Comparison of ENCODE assay signal across 26 cellular contexts in the genomic region with DNA sequence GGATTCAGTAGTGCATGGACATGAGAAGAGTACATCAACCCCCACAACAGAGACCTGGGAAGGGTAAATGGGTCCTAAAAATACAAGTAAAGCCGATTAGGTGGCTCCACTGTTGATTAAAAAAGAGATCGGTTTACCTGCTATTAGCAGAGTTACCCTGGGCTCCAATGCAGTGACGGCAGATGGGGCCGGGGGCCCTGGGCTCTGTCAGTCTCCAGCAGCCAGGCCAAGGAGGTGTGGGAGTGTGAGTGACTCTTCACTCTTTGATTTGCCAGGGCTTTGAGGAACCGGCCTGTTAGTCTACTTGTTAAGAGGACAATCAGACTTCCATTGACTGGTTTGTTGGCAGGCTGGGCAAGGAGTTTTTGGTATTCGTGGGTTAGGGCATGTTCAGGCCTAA.
"Had no signal": no experiment of that assay in that cellular context is flagged by ENCODE, and none has a peak within 500 bp of the region (broad histone marks: within the 10 kb centered on the region; RNA-seq: fewer than 3 reads in every experiment).

No MANE protein-coding gene starts in this region.

- H3K27ac ChIP-seq: epithelial cell of prostate, esophagus squamous epithelium, gastrocnemius medialis, heart right ventricle, left lung, lower lobe of right lung had no signal

- H3K9me3 ChIP-seq: gastrocnemius medialis, lower lobe of right lung had no signal

- H3K27me3 ChIP-seq: esophagus squamous epithelium, gastrocnemius medialis, heart right ventricle, left lung had no signal

- H3K4me3 ChIP-seq: esophagus squamous epithelium, gastrocnemius medialis, heart right ventricle, left lung, lower lobe of right lung, mucosa of descending colon had no signal

- DNase-seq: cortex of kidney; effector CD8-positive, alpha-beta T cell; effector memory CD8-positive, alpha-beta T cell; endodermal cell; erythroblast; esophagus squamous epithelium; foreskin fibroblast; foreskin melanocyte; gastrocnemius medialis; glutamatergic neuron; head of caudate nucleus; heart right ventricle; hypothalamus; immature natural killer cell; islet precursor cell; kidney; kidney glomerular epithelial cell; left lung; left ventricle myocardium superior; lower lobe of right lung; mesenchymal stem cell; mucosa of descending colon; naive B cell; naive thymus-derived CD8-positive, alpha-beta T cell had no signal

- H3K4me1 ChIP-seq: esophagus squamous epithelium, gastrocnemius medialis, heart right ventricle, left lung, lower lobe of right lung had no signal

- ATAC-seq: effector memory CD8-positive, alpha-beta T cell; esophagus mucosa; gastrocnemius medialis; heart right ventricle; left lung; left ventricle myocardium superior; lower lobe of right lung; mucosa of descending colon; naive thymus-derived CD8-positive, alpha-beta T cell had no signal

- H3K36me3 ChIP-seq: esophagus squamous epithelium, gastrocnemius medialis, heart right ventricle, left lung, lower lobe of right lung had no signal
